1 cellular context compared by ENCODE assay signal in genomic region chr22:29216873-29217666, GRCh38.
A peak's percentile ranks its signal among the peaks of the same experiment; 100 is the strongest.
TF ChIP-seq lines count a peak whose summit lies in the region.

No MANE protein-coding gene starts in this region.

TF ChIP-seq in IMR-90, 13 proteins besides CTCF, POLR2A, EP300 and RAD21:
- TF ChIP-seq CEBPB (IDR thresholded peaks at IDR 0.05; ENCODE audit: low read depth, low read length) (peak; percentile 97), MAZ (IDR thresholded peaks at IDR 0.05; ENCODE audit: borderline replicate concordance, low read depth, low read length) (peak; percentile 75; the same call in 1 of the 2 replicates), ELK1 (IDR thresholded peaks at IDR 0.05; ENCODE audit: borderline replicate concordance, low read depth, low read length) (no peak)
